ENCODE assay signal across 25 cellular contexts in the genomic region with DNA sequence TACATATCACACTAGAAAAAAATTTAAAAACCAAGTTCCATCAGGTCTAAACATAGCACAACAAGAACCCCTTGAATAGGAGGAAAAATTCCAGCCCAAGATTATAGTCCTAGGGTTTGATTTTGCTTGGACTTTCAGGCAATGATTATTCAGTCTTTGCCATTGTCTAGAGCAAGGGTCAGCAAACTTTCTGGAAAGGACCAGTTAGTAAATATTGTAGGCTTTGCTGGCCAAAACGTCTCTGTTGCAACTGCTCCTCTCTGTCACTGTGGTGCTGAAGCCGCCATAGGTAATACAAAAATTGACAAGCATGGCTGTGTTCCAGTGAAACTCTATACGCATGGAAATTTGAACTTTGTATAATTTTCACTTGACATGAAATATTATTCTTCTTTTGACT.
A peak's percentile ranks its signal among the peaks of the same experiment; 100 is the strongest.
DNase-seq lines count a peak whose midpoint lies in the region; ATAC-seq, FAIRE-seq and TF ChIP-seq lines count a peak whose summit lies in the region.
"Had no signal": no experiment of that assay in that cellular context is flagged by ENCODE, and none has a peak within 500 bp of the region (broad histone marks: within the 10 kb centered on the region; RNA-seq: fewer than 3 reads in every experiment).

No MANE protein-coding gene starts in this region.

- TF ChIP-seq CTCF in nephron progenitor cell (IDR thresholded peaks at IDR 0.05) (no peak), heart left ventricle (IDR thresholded peaks at IDR 0.05) (no peak)

- no peak overlapping the region for H3K4me3 ChIP-seq in heart left ventricle
- H3K4me3 ChIP-seq: A549; BLaER1 treated with 17β-estradiol and CSF1 and Interleukin-3, amounts not matched to agents 10 nM and 100 nM; GM12878 had no signal

- no peaks in the 10 kb centered on the region for H3K9me3 ChIP-seq in heart left ventricle
- H3K9me3 ChIP-seq: A549, BE2C had no signal

- no peak for DNase-seq in H54 (ENCODE audit: insufficient read length, low spot score)
- no peak for DNase-seq in caudate nucleus (lab: John Stamatoyannopoulos, UW)
- no peak for DNase-seq in nephron progenitor cell
- DNase-seq in posterior vena cava (ENCODE audit: low spot score), result peak; percentile 1
- DNase-seq in heart left ventricle, result no peak
- DNase-seq in cardiac septum (ENCODE audit: low spot score), result no peak
- DNase-seq: 8988T; ACHN; AML-193; BE2C; CD4-positive, alpha-beta T cell; CD8-positive, alpha-beta memory T cell; DMS 273 treated with DMSO at 0.1 percent for 48 hours; DMS79; EL; GDM1; GOT3; H7; HCEC 1CT had no signal

- 85 to 89% (median 88%) methylated on average over 3 of the region's 3 CpGs for WGBS in heart left ventricle, 4 donors

- peak overlapping the region; percentile 26 for H3K27ac ChIP-seq in caudate nucleus (ENCODE audit: low read depth, low read length)
- H3K27ac ChIP-seq in heart left ventricle, result no peak overlapping the region
- H3K27ac ChIP-seq: A549; BLaER1 treated with 17β-estradiol and CSF1 and Interleukin-3, amounts not matched to agents 10 nM and 100 nM had no signal

- peak overlapping the region; percentile 5 for H3K27ac Mint-ChIP-seq in nephron progenitor cell
- H3K27ac Mint-ChIP-seq: CD14-positive monocyte; CD4-positive, alpha-beta T cell; CD8-positive, alpha-beta memory T cell had no signal

- FAIRE-seq in H54 (lab: Jason Lieb, UNC), result peak; percentile 41
- FAIRE-seq: A549, D721Med, GM12878 had no signal

- H3K36me3 ChIP-seq in heart left ventricle, result no peaks in the 10 kb centered on the region
- H3K36me3 ChIP-seq: BE2C; BLaER1 treated with 17β-estradiol and CSF1 and Interleukin-3, amounts not matched to agents 10 nM and 100 nM had no signal

- no peak overlapping the region for H3K4me3 Mint-ChIP-seq in nephron progenitor cell
- H3K4me3 Mint-ChIP-seq: CD4-positive, alpha-beta T cell; CD8-positive, alpha-beta memory T cell had no signal

- intact Hi-C loops in posterior vena cava (cut with DNase I), result no loop called here
- intact Hi-C loops in heart left ventricle (cut with DNase I), result no loop called here
- intact Hi-C loops in cardiac septum (cut with DNase I), result no loop called here

- peaks cover 14% of the 10 kb centered on the region for H3K9me3 Mint-ChIP-seq in nephron progenitor cell
- H3K9me3 Mint-ChIP-seq: CD4-positive, alpha-beta T cell had no signal

- H3K36me3 Mint-ChIP-seq in nephron progenitor cell (ENCODE audit: low read depth), result no peaks in the 10 kb centered on the region

- peaks cover 24% of the 10 kb centered on the region for H3K4me1 Mint-ChIP-seq in nephron progenitor cell

- H3K27me3 ChIP-seq in heart left ventricle, result peaks cover 0 to 68% (median 0%) of the 10 kb centered on the region in 9 donors

- no peaks in the 10 kb centered on the region for H3K4me1 ChIP-seq in heart left ventricle
- H3K4me1 ChIP-seq: A549; BE2C; BLaER1 treated with 17β-estradiol and CSF1 and Interleukin-3, amounts not matched to agents 10 nM and 100 nM had no signal

- TF ChIP-seq POLR2A in H54 (IDR thresholded peaks at IDR 0.05; ENCODE audit: low read depth, low read length) (no peak), heart left ventricle (IDR thresholded peaks at IDR 0.05) (no peak)

- ATAC-seq in heart left ventricle (no peak), GM19324 (IDR thresholded peaks at IDR 0.05; ENCODE audit: low FRiP score, unreplicated experiment) (no peak)
- ATAC-seq: A549, GM12878 had no signal

- H3K27me3 Mint-ChIP-seq in nephron progenitor cell (ENCODE audit: low read depth, poor library complexity), result peaks cover 10% of the 10 kb centered on the region
- H3K27me3 Mint-ChIP-seq: CD4-positive, alpha-beta T cell had no signal
